In genomic region chr11:783581-784015, GRCh38 we compare ENCODE assay signal across 8 cellular contexts. TPM values are rescaled to one million over a fixed set of nuclear protein-coding genes. Genes with fewer than 3 reads are reported as not detected.
DNase-seq lines count a peak whose midpoint lies in the region; ATAC-seq, FAIRE-seq and TF ChIP-seq lines count a peak whose summit lies in the region.

No MANE protein-coding gene starts in this region.

- no peaks in the 10 kb centered on the region for H3K27me3 ChIP-seq in right atrium auricular region

- no peak for ATAC-seq in GM21723 (IDR thresholded peaks at IDR 0.05; ENCODE audit: unreplicated experiment)

- H3K27ac ChIP-seq in right atrium auricular region: peak overlapping the region; percentile 35 to 61

- peak; percentile 85 for TF ChIP-seq CTCF in D721Med (IDR thresholded peaks at IDR 0.05; ENCODE audit: insufficient read depth, missing control alignments)
- peak; percentile 46 to 73 for TF ChIP-seq CTCF in right atrium auricular region (IDR thresholded peaks at IDR 0.05)

- H3K4me3 ChIP-seq in right atrium auricular region: peak overlapping the region in 1 of 2 donors; percentile 13

- H3K36me3 ChIP-seq in right atrium auricular region: no peaks in the 10 kb centered on the region

- H3K4me1 ChIP-seq in right atrium auricular region: peaks cover 0 to 20% of the 10 kb centered on the region in 2 donors

- DNase-seq in D721Med (ENCODE audit: insufficient read length, low spot score): peak; percentile 48
- DNase-seq in NCI-H146 treated with DMSO at 0.1 percent for 48 hours (lab: John Stamatoyannopoulos, UW; ENCODE audit: unreplicated experiment): peak; percentile 25
- peak in 53 of 56 donors; percentile 25 to 89 (median 73) for DNase-seq in amygdala (lab: John Stamatoyannopoulos, UW)
- peak; percentile 83 for DNase-seq in right atrium auricular region (ENCODE audit: low spot score)
- DNase-seq in putamen (ENCODE audit: low spot score): peak; percentile 73
- no peak for DNase-seq in germinal center (ENCODE audit: low spot score)
- DNase-seq in kidney tubule cell (ENCODE audit: low spot score): no peak

- FAIRE-seq in D721Med (lab: Jason Lieb, UNC): no peak

- H3K9me3 ChIP-seq in right atrium auricular region: no peaks in the 10 kb centered on the region

RNA-seq across cellular contexts. Expression of gene CEND1, which starts 6.3 kb away (rescaled TPM):
- 1 to 10 TPM in 1 of 2 donors, not detected in 1; 1.1 TPM for total RNA-seq in right atrium auricular region

RNA-seq across cellular contexts. Expression of gene GATD1, which starts 6.3 kb away (rescaled TPM):
- total RNA-seq in right atrium auricular region: 10 to 100 TPM; 13.3 to 29.8 TPM

RNA-seq across cellular contexts. Expression of gene SLC25A22, which starts 14.5 kb away (rescaled TPM):
- 1 to 10 TPM; 2.7 to 5.6 TPM for total RNA-seq in right atrium auricular region

RNA-seq across cellular contexts. Expression of gene PIDD1, which starts 21.4 kb away (rescaled TPM):
- 10 to 100 TPM in 1 of 2 donors, 1 to 10 TPM in 1; 6.0 to 12.1 TPM for total RNA-seq in right atrium auricular region

RNA-seq across cellular contexts. Expression of gene RPLP2, which starts 26.2 kb away (rescaled TPM):
- total RNA-seq in right atrium auricular region: 100 to 1,000 TPM; 145 to 384 TPM

Comparison
In these comparisons a context has a peak if more than half of its experiments do, and no peak if none do; other contexts are left out.
1. DNase-seq: peak in D721Med (single experiment), NCI-H146 treated with DMSO at 0.1 percent for 48 hours (single experiment), amygdala (53 of 56), right atrium auricular region (single experiment) and putamen (single experiment); none in germinal center (single experiment) and kidney tubule cell (single experiment).